In genomic region chr6:4021862-4022715, GRCh38 we compare ENCODE assay signal across 1 cellular context.
TF ChIP-seq lines count a peak whose summit lies in the region.

No MANE protein-coding gene starts in this region.

TF ChIP-seq in GM12878, 131 proteins besides CTCF, POLR2A, EP300 and RAD21 (continued from another document):
- TF ChIP-seq, protein P1, sequence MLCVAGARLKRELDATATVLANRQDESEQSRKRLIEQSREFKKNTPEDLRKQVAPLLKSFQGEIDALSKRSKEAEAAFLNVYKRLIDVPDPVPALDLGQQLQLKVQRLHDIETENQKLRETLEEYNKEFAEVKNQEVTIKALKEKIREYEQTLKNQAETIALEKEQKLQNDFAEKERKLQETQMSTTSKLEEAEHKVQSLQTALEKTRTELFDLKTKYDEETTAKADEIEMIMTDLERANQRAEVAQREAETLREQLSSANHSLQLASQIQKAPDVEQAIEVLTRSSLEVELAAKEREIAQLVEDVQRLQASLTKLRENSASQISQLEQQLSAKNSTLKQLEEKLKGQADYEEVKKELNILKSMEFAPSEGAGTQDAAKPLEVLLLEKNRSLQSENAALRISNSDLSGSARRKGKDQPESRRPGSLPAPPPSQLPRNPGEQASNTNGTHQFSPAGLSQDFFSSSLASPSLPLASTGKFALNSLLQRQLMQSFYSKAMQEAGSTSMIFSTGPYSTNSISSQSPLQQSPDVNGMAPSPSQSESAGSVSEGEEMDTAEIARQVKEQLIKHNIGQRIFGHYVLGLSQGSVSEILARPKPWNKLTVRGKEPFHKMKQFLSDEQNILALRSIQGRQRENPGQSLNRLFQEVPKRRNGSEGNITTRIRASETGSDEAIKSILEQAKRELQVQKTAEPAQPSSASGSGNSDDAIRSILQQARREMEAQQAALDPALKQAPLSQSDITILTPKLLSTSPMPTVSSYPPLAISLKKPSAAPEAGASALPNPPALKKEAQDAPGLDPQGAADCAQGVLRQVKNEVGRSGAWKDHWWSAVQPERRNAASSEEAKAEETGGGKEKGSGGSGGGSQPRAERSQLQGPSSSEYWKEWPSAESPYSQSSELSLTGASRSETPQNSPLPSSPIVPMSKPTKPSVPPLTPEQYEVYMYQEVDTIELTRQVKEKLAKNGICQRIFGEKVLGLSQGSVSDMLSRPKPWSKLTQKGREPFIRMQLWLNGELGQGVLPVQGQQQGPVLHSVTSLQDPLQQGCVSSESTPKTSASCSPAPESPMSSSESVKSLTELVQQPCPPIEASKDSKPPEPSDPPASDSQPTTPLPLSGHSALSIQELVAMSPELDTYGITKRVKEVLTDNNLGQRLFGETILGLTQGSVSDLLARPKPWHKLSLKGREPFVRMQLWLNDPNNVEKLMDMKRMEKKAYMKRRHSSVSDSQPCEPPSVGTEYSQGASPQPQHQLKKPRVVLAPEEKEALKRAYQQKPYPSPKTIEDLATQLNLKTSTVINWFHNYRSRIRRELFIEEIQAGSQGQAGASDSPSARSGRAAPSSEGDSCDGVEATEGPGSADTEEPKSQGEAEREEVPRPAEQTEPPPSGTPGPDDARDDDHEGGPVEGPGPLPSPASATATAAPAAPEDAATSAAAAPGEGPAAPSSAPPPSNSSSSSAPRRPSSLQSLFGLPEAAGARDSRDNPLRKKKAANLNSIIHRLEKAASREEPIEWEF (IDR thresholded peaks at IDR 0.05; ENCODE audit: insufficient replicate concordance, low read depth, low read length) = no peak
